Comparison of ENCODE assay signal across 9 cellular contexts in the genomic region with DNA sequence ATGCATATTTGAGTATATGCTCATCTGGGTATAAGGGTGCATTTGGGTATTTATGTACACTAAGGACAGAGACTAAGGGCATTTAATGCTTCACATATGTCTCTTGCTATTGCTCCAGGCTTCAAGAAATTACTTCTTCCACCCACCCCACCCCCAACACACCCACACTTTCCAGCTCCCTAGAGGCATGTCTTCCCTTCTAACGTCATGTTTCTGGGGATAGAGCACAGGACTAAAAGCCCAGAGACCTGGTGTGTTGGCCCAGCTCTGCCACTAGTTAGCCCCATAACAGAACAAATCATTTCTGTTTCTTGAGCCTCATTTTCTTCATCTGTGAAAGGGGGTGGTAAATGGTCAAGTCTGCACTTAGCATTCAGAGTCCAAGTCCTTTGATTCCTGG. TPM values are rescaled to one million over a fixed set of nuclear protein-coding genes. Genes with fewer than 3 reads are reported as not detected.
"Had no signal": no experiment of that assay in that cellular context is flagged by ENCODE, and none has a peak within 500 bp of the region (broad histone marks: within the 10 kb centered on the region; RNA-seq: fewer than 3 reads in every experiment).

No MANE protein-coding gene starts in this region.

- H3K4me3 Mint-ChIP-seq: HFFc6, IgD-negative memory B cell had no signal

- H2AFZ ChIP-seq: GM23248 had no signal

- H3K27ac Mint-ChIP-seq: HFFc6, IgD-negative memory B cell had no signal

- H3K4me3 ChIP-seq: GM23248, HAP-1 had no signal

- H3K27ac ChIP-seq: GM23248, HL-60 had no signal

- H3K4me1 ChIP-seq: HAP-1 had no signal

- DNase-seq: GM23248, GOT3, H7, HFFc6 had no signal

- H3K9ac ChIP-seq: GM23248 had no signal

- H3K9me3 ChIP-seq: HAP-1 had no signal

- H3K9me3 Mint-ChIP-seq: HFFc6 had no signal

- H3K36me3 ChIP-seq: HAP-1 had no signal

- ATAC-seq: HCT116, HepG2 had no signal

RNA-seq across cellular contexts. Expression of gene ADCYAP1R1, which starts 4.4 kb away (rescaled TPM):
- total RNA-seq: GM23248, HepG2 had no signal
- polyA plus RNA-seq: HepG2, IgD-negative memory B cell had no signal
